Comparison of ENCODE assay signal across 9 cellular contexts in the genomic region with DNA sequence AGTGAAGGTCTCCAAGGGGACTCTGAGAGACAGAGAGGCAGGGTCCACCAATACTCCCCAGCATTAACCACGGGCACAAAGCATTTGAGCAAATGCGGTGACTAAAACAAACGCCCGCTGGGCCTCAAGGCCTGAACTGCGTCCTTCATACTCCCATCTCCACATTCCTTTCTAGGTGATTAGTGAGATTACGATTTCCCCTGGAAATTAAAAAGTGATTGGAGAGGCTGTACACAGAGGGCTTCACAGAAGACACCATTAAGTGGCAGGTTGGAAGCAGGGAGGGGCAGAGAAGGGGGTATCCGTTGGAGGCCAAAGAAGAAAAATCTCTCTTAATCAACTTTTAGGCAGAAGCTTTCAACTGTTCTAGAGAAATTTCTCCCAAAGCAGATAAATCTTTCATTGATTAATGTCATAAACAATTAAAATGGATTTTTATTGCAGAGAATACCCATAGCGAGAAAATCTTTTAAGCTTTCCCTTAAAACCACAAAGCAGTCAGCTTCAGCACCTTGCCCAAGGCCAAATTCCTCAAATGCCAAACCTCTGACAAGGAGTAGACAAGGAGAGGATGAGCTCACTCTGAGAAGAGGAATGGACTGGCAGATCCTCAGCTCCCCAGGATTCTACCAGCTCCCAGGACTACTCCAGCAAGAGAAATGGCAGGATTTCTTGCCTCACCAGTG. TPM values are rescaled to one million over a fixed set of nuclear protein-coding genes. Genes with fewer than 3 reads are reported as not detected.
DNase-seq lines count a peak whose midpoint lies in the region; ATAC-seq lines count a peak whose summit lies in the region.
"Had no signal": no experiment of that assay in that cellular context is flagged by ENCODE, and none has a peak within 500 bp of the region (broad histone marks: within the 10 kb centered on the region; RNA-seq: fewer than 3 reads in every experiment).

No MANE protein-coding gene starts in this region.

- no peaks in the 10 kb centered on the region for H3K4me1 Mint-ChIP-seq in CD8-positive, alpha-beta memory T cell

- peaks cover 0 to 3% of the 10 kb centered on the region in 2 donors for H3K27me3 Mint-ChIP-seq in CD8-positive, alpha-beta memory T cell
- H3K27me3 Mint-ChIP-seq: activated T-cell treated with anti-CD3 and anti-CD28 coated beads, Interleukin-2, amount 50 U/mL, for 24 hours had no signal

- H3K36me3 Mint-ChIP-seq in CD8-positive, alpha-beta memory T cell: no peaks in the 10 kb centered on the region

- H3K9me3 Mint-ChIP-seq in CD8-positive, alpha-beta memory T cell: peaks cover 0 to 1% (median 0%) of the 10 kb centered on the region in 5 donors
- H3K9me3 Mint-ChIP-seq: activated T-cell treated with anti-CD3 and anti-CD28 coated beads, Interleukin-2, amount 50 U/mL, for 24 hours had no signal

- H3K27ac ChIP-seq in ectodermal cell (ENCODE audit: insufficient read depth, low read depth, low read length, poor library complexity, severe bottlenecking): peak overlapping the region; percentile 86
- H3K27ac ChIP-seq in CD8-positive, alpha-beta memory T cell (ENCODE audit: low read depth, low read length): no peak overlapping the region

- H3K36me3 ChIP-seq in ectodermal cell (ENCODE audit: control insufficient read depth, insufficient read depth, low read length): no peaks in the 10 kb centered on the region
- H3K36me3 ChIP-seq in CD8-positive, alpha-beta memory T cell (ENCODE audit: insufficient read depth, low read length): no peaks in the 10 kb centered on the region

- DNase-seq in Daoy (ENCODE audit: low read depth): peak; percentile 98
- DNase-seq in NCI-H1048 (lab: John Stamatoyannopoulos, UW): peak; percentile 63
- DNase-seq in mucosa of gallbladder (ENCODE audit: low spot score): peak; percentile 42
- DNase-seq in stimulated activated CD4-positive, alpha-beta T cell treated with anti-CD3 and anti-CD28 coated beads, Interleukin-4, amount 100 ng/mL, for 24 hours: no peak
- DNase-seq in CD8-positive, alpha-beta memory T cell: no peak
- no peak for DNase-seq in CD1c-positive myeloid dendritic cell (ENCODE audit: extremely low spot score)
- DNase-seq: activated T-cell treated with anti-CD3 and anti-CD28 coated beads, Interleukin-2, amount 50 U/mL, for 24 hours had no signal

- no peak for ATAC-seq in HG02610 (IDR thresholded peaks at IDR 0.05; ENCODE audit: unreplicated experiment)

- POLR2A ChIA-PET in CD8-positive, alpha-beta memory T cell (lab: Charles Lee): no interaction called here

- no peaks in the 10 kb centered on the region for H3K9me3 ChIP-seq in ectodermal cell (ENCODE audit: control insufficient read depth, low read length)
- H3K9me3 ChIP-seq in CD8-positive, alpha-beta memory T cell (ENCODE audit: low read length): no peaks in the 10 kb centered on the region

- WGBS in ectodermal cell, 2 experiments: 45 to 55% methylated on average over 8 of the region's 8 CpGs

- no peak overlapping the region for H3K27ac Mint-ChIP-seq in CD8-positive, alpha-beta memory T cell
- H3K27ac Mint-ChIP-seq: activated T-cell treated with anti-CD3 and anti-CD28 coated beads, Interleukin-2, amount 50 U/mL, for 24 hours had no signal

- no peaks in the 10 kb centered on the region for H3K27me3 ChIP-seq in ectodermal cell (ENCODE audit: control insufficient read depth, insufficient read depth, low read length, poor library complexity, severe bottlenecking)
- no peaks in the 10 kb centered on the region for H3K27me3 ChIP-seq in CD8-positive, alpha-beta memory T cell (ENCODE audit: insufficient read depth, low read length, poor library complexity, severe bottlenecking)

- H3K4me3 Mint-ChIP-seq in CD8-positive, alpha-beta memory T cell: no peak overlapping the region
- H3K4me3 Mint-ChIP-seq: activated T-cell treated with anti-CD3 and anti-CD28 coated beads, Interleukin-2, amount 50 U/mL, for 24 hours had no signal

- H3K4me3 ChIP-seq in ectodermal cell (ENCODE audit: insufficient read depth, low read depth, low read length): no peak overlapping the region
- no peak overlapping the region for H3K4me3 ChIP-seq in CD8-positive, alpha-beta memory T cell (ENCODE audit: low read length)

- CTCF ChIA-PET in CD8-positive, alpha-beta memory T cell (lab: Charles Lee): no interaction called here

- peaks cover 9% of the 10 kb centered on the region for H3K4me1 ChIP-seq in ectodermal cell (ENCODE audit: control insufficient read depth, insufficient read depth, low read length)
- H3K4me1 ChIP-seq in CD8-positive, alpha-beta memory T cell (ENCODE audit: insufficient read depth, low read length): no peaks in the 10 kb centered on the region

RNA-seq across cellular contexts. Expression of a gene that starts 38.2 kb away (rescaled TPM):
- 43.2 and 54.1 TPM in 2 replicates for total RNA-seq in Daoy (2014; rRNA removed; shearing (Covaris generic))
- 7.5 TPM for polyA plus RNA-seq in ectodermal cell (2013, experiment 1 of 4)
- 8.5 TPM for polyA plus RNA-seq in ectodermal cell (2013, experiment 2 of 4)
- 5.5 TPM for polyA plus RNA-seq in ectodermal cell (2013, experiment 3 of 4)
- polyA plus RNA-seq in ectodermal cell (2013, experiment 4 of 4): 6.4 TPM
- total RNA-seq in mucosa of gallbladder: 8.7 TPM
- total RNA-seq in CD8-positive, alpha-beta memory T cell: 1 to 10 TPM; 1.1 TPM
- 0.17 TPM for polyA plus RNA-seq in CD8-positive, alpha-beta memory T cell

Comparison
In these comparisons a context has a peak if more than half of its experiments do, and no peak if none do; other contexts are left out.
1. DNase-seq: peak in Daoy (single experiment), NCI-H1048 (single experiment) and mucosa of gallbladder (single experiment); none in stimulated activated CD4-positive, alpha-beta T cell treated with anti-CD3 and anti-CD28 coated beads, Interleukin-4, amount 100 ng/mL, for 24 hours (single experiment), CD8-positive, alpha-beta memory T cell (0 of 5) and CD1c-positive myeloid dendritic cell (single experiment).